In the genomic region with DNA sequence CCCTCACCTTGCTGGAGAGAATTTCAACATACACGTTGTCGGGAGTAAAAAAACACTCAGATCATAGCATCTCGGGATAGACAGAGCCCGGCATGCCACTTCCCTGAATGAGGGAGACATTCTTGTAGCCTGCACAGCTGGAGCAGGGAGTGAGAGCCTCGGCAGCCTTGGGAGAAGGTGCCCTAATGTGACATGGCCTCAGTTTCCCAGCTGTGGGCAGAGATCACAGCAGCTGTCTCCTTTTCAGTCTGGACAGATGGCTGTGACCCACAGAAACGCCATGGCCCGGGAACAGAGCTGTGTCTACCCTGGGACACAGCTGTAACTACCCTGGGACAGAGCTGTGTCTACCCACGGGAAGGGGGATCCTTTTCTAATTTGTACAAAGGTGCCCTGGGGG, we compare ENCODE assay signal across 10 cellular contexts. TPM values are rescaled to one million over a fixed set of nuclear protein-coding genes. Genes with fewer than 3 reads are reported as not detected.
DNase-seq lines count a peak whose midpoint lies in the region; ATAC-seq and TF ChIP-seq lines count a peak whose summit lies in the region.
"Had no signal": no experiment of that assay in that cellular context is flagged by ENCODE, and none has a peak within 500 bp of the region (broad histone marks: within the 10 kb centered on the region; RNA-seq: fewer than 3 reads in every experiment).

No MANE protein-coding gene starts in this region.

- BruUV-seq in Panc1 (replicated peaks; lab: Mats Ljungman, UMichigan), result no TSS peak

- POLR2A ChIA-PET in Panc1 (lab: Charles Lee), result no interaction called here

- in situ Hi-C loops in Panc1 (cut with HindIII; ENCODE audit: low pct_unique_long_range_greater_than_20kb, low sequenced_read_pairs), result no loop called here

- CTCF ChIA-PET in Panc1 (lab: Charles Lee), result no interaction called here

- intact Hi-C loops in Panc1 (cut with micrococcal nuclease; ENCODE audit: unreplicated experiment), result loop anchor here (10.0 kb wide), 1 partner anchor 150 kb away; a partner anchor contains a TSS
- intact Hi-C loops in right lobe of liver (cut with DNase I), result loop anchor here (10.0 kb wide), 1 partner anchor 150 kb away; a partner anchor contains a TSS
- intact Hi-C loops in upper lobe of right lung (cut with DNase I), result no loop called here

- TF ChIP-seq CTCF in Panc1 (IDR thresholded peaks at IDR 0.05) (no peak), right lobe of liver (IDR thresholded peaks at IDR 0.05) (no peak), upper lobe of right lung (IDR thresholded peaks at IDR 0.05) (no peak), GM20000 (IDR thresholded peaks at IDR 0.05; ENCODE audit: extremely low read depth, missing control alignments) (no peak)

- H3K4me3 ChIP-seq in Panc1 (ENCODE audit: low read depth in 2 of 2, low read length in 2 of 2), result no peak overlapping the region
- no peak overlapping the region for H3K4me3 ChIP-seq in right lobe of liver
- H3K4me3 ChIP-seq in upper lobe of right lung, result no peak overlapping the region
- H3K4me3 ChIP-seq: ascending aorta had no signal

- H3K4me1 ChIP-seq in Panc1 (ENCODE audit: control insufficient read depth, insufficient read depth, low read length) (peaks cover 32% of the 10 kb centered on the region), right lobe of liver (peaks cover 7 to 90% (median 45%) of the 10 kb centered on the region in 4 donors), upper lobe of right lung (peaks cover 78% of the 10 kb centered on the region)

- no peaks in the 10 kb centered on the region for H3K36me3 ChIP-seq in Panc1 (ENCODE audit: control insufficient read depth, insufficient read depth, low read length)
- H3K36me3 ChIP-seq in right lobe of liver, result no peaks in the 10 kb centered on the region
- H3K36me3 ChIP-seq in upper lobe of right lung, result no peaks in the 10 kb centered on the region
- H3K36me3 ChIP-seq: ascending aorta had no signal

- H3K27me3 ChIP-seq in Panc1 (ENCODE audit: control insufficient read depth, insufficient read depth, low read length) (no peaks in the 10 kb centered on the region), right lobe of liver (no peaks in the 10 kb centered on the region), upper lobe of right lung (no peaks in the 10 kb centered on the region)
- H3K27me3 ChIP-seq: ascending aorta had no signal

- peak overlapping the region; percentile 80 for H3K27ac ChIP-seq in Panc1 (ENCODE audit: low read length)
- H3K27ac ChIP-seq in right lobe of liver, result peak overlapping the region; percentile 78 to 87 (median 78)
- peak overlapping the region; percentile 87 for H3K27ac ChIP-seq in upper lobe of right lung

- peak; percentile 45 for DNase-seq in activated effector memory CD4-positive, alpha-beta T cell treated with anti-CD3 and anti-CD28 coated beads, Interleukin-2, amount 50 U/mL, for 16 hours
- DNase-seq in activated effector memory CD4-positive, alpha-beta T cell treated with Interleukin-2 at 50 U/mL for 16 hours, result no peak
- no peak for DNase-seq in Panc1 (ENCODE audit: low read depth, low spot score)
- DNase-seq in right lobe of liver, result peak; percentile 21 to 39 (median 34)
- peak; percentile 40 for DNase-seq in upper lobe of right lung
- DNase-seq in T-helper 9 cell, result no peak
- no peak for DNase-seq in GM20000 (ENCODE audit: low spot score)
- DNase-seq in NCI-H446 treated with DMSO at 0.1 percent for 48 hours (lab: John Stamatoyannopoulos, UW), result no peak
- DNase-seq: NCI-H187 treated with DMSO at 0.1 percent for 48 hours had no signal

- WGBS in right lobe of liver (ENCODE audit: insufficient coverage, low coverage, low lambda C conversion rate, missing lambda C conversion rate), result 33% methylated on average over 5 of the region's 8 CpGs

- ATAC-seq in Panc1 (no peak), right lobe of liver (no peak), upper lobe of right lung (no peak)

- H3K9me3 ChIP-seq in Panc1 (ENCODE audit: control insufficient read depth, insufficient read depth, low read depth, low read length) (no peaks in the 10 kb centered on the region), right lobe of liver (no peaks in the 10 kb centered on the region), upper lobe of right lung (no peaks in the 10 kb centered on the region)
- H3K9me3 ChIP-seq: ascending aorta had no signal

- no peak for TF ChIP-seq POLR2A in right lobe of liver (IDR thresholded peaks at IDR 0.05)

RNA-seq across cellular contexts. Expression of a gene that starts 55.9 kb away (rescaled TPM):
- 46.1 TPM for total RNA-seq in Panc1 (2021; ENCODE audit: unreplicated experiment)
- 45.1 TPM for polyA plus RNA-seq in Panc1 (2012; ENCODE audit: insufficient read length)
- 10 to 100 TPM; 17.5 to 34.7 (median 20.2) TPM for total RNA-seq in right lobe of liver
- 35.8 TPM for total RNA-seq in upper lobe of right lung

Comparison
In these comparisons a context has a peak if more than half of its experiments do, and no peak if none do; other contexts are left out.
1. DNase-seq: peak in activated effector memory CD4-positive, alpha-beta T cell treated with anti-CD3 and anti-CD28 coated beads, Interleukin-2, amount 50 U/mL, for 16 hours (single experiment), right lobe of liver (3 of 3) and upper lobe of right lung (single experiment); none in activated effector memory CD4-positive, alpha-beta T cell treated with Interleukin-2 at 50 U/mL for 16 hours (single experiment), Panc1 (single experiment), T-helper 9 cell (single experiment), GM20000 (single experiment) and NCI-H446 treated with DMSO at 0.1 percent for 48 hours (single experiment).
2. Peak in every context shown above with its lines, with median percentiles within 50 percentile points of each other: H3K27ac ChIP-seq.